In genomic region chr17:81551458-81552243, GRCh38 we compare ENCODE assay signal across 8 cellular contexts. TPM values are rescaled to one million over a fixed set of nuclear protein-coding genes. Genes with fewer than 3 reads are reported as not detected.
DNase-seq lines count a peak whose midpoint lies in the region; ATAC-seq and TF ChIP-seq lines count a peak whose summit lies in the region.

No MANE protein-coding gene starts in this region.

- H3K27me3 Mint-ChIP-seq in T-helper 1 cell treated with Interleukin-12 subunit alpha and Interleukin-12 subunit beta and Interleukin-4 antibody, amounts not matched to agents 30 μg/mL and 1 μg/mL, for 36 hours (ENCODE audit: low read depth): no peaks in the 10 kb centered on the region

- H3K27me3 ChIP-seq in HL-60 (ENCODE audit: insufficient read depth, poor library complexity, severe bottlenecking): no peaks in the 10 kb centered on the region

- TF ChIP-seq CTCF in HL-60 (IDR thresholded peaks at IDR 0.05; ENCODE audit: insufficient read depth, low read length): no peak

- ATAC-seq in left ventricle myocardium superior (peak; percentile 21), GM21447 (IDR thresholded peaks at IDR 0.05; ENCODE audit: unreplicated experiment) (no peak)

- H3K36me3 Mint-ChIP-seq in T-helper 1 cell treated with Interleukin-12 subunit alpha and Interleukin-12 subunit beta and Interleukin-4 antibody, amounts not matched to agents 30 μg/mL and 1 μg/mL, for 36 hours (ENCODE audit: low read depth): peaks cover 2% of the 10 kb centered on the region

- H3K9me3 Mint-ChIP-seq in T-helper 1 cell treated with Interleukin-12 subunit alpha and Interleukin-12 subunit beta and Interleukin-4 antibody, amounts not matched to agents 30 μg/mL and 1 μg/mL, for 36 hours: no peaks in the 10 kb centered on the region

- DNase-seq in T-helper 1 cell: no peak
- DNase-seq in HL-60 (ENCODE audit: low read depth in 1 of 2, low spot score in 1 of 2): peak in 1 of 2 experiments; percentile 34
- DNase-seq in activated naive CD4-positive, alpha-beta T cell treated with anti-CD3 and anti-CD28 coated beads, Interleukin-2, amount 50 U/mL, for 16 hours: peak; percentile 14
- DNase-seq in left ventricle myocardium superior: peak; percentile 50
- no peak for DNase-seq in skeletal muscle cell (ENCODE audit: low read depth)
- no peak for DNase-seq in cerebellar cortex (ENCODE audit: low spot score)

- intact Hi-C loops in left ventricle myocardium superior (cut with micrococcal nuclease): no loop called here

- H3K27ac ChIP-seq in HL-60 (replicated peaks): peak overlapping the region; percentile 74

- peaks cover 19% of the 10 kb centered on the region for H3K4me1 Mint-ChIP-seq in T-helper 1 cell treated with Interleukin-12 subunit alpha and Interleukin-12 subunit beta and Interleukin-4 antibody, amounts not matched to agents 30 μg/mL and 1 μg/mL, for 36 hours (ENCODE audit: low read depth)

- H3K4me3 Mint-ChIP-seq in T-helper 1 cell treated with Interleukin-12 subunit alpha and Interleukin-12 subunit beta and Interleukin-4 antibody, amounts not matched to agents 30 μg/mL and 1 μg/mL, for 36 hours: peak overlapping the region; percentile 85

- H3K4me3 ChIP-seq in HL-60 (replicated peaks; ENCODE audit: insufficient read depth, low read length) (peak overlapping the region; percentile 97), skeletal muscle cell (ENCODE audit: low read depth, low read length) (peak overlapping the region; percentile 93)

- peak overlapping the region; percentile 75 for H3K27ac Mint-ChIP-seq in T-helper 1 cell treated with Interleukin-12 subunit alpha and Interleukin-12 subunit beta and Interleukin-4 antibody, amounts not matched to agents 30 μg/mL and 1 μg/mL, for 36 hours

RNA-seq across cellular contexts. Expression of gene FAAP100, which starts 0.5 kb away (rescaled TPM):
- 15.4 TPM for total RNA-seq in left ventricle myocardium superior

RNA-seq across cellular contexts. Expression of gene FSCN2, which starts 23.5 kb away (rescaled TPM):
- 0.50 TPM for total RNA-seq in left ventricle myocardium superior

RNA-seq across cellular contexts. Expression of gene ACTG1, which starts 39.1 kb away (rescaled TPM):
- 357 TPM for total RNA-seq in left ventricle myocardium superior

Comparison
In these comparisons a context has a peak if more than half of its experiments do, and no peak if none do; other contexts are left out.
1. DNase-seq: peak in activated naive CD4-positive, alpha-beta T cell treated with anti-CD3 and anti-CD28 coated beads, Interleukin-2, amount 50 U/mL, for 16 hours (single experiment) and left ventricle myocardium superior (single experiment); none in T-helper 1 cell (0 of 5), skeletal muscle cell (single experiment) and cerebellar cortex (single experiment).